Comparison of ENCODE assay signal across 1 cellular context in the genomic region with DNA sequence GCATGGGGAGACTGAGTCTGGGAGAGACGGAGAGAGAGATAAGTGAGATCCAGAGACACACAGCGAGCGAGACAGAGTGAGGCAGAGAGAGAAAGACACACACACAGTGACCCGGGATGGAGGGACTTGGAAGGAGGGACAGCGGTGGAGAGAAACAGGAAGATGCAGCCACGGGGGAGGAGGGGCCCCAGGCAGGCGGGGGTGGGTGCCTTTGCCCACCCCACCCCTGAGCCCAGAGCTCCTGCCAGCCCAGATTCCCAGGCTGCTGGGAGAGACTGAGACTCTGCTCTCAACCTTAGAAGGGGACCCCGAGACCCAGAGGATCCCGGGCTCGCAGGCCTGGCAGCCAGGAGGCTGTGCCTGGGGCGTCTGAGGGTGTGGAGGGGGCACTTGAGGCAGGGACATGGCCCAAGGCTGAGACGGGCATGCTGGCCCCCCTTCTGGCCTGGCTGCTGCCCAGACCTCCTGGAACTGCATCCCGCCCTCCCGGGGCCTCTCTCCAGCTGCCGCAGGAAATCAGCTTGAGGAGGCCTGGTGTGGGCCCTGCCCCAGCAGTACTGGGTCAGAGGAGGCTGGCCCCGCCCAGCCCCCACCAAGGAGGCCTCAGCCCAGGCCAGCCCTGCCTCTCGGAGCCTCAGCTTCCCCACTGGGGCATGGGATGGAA.
TF ChIP-seq lines count a peak whose summit lies in the region.

No MANE protein-coding gene starts in this region.

TF ChIP-seq in A549, 52 proteins besides CTCF, POLR2A, EP300 and RAD21 (continued from another document):
- TF ChIP-seq, protein P1, sequence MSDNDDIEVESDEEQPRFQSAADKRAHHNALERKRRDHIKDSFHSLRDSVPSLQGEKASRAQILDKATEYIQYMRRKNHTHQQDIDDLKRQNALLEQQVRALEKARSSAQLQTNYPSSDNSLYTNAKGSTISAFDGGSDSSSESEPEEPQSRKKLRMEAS (IDR thresholded peaks at IDR 0.05), result no peak
